8 cellular contexts compared by ENCODE assay signal in genomic region chr16:89921131-89921698, GRCh38. TPM values are rescaled to one million over a fixed set of nuclear protein-coding genes. Genes with fewer than 3 reads are reported as not detected.
DNase-seq lines count a peak whose midpoint lies in the region; ATAC-seq and TF ChIP-seq lines count a peak whose summit lies in the region.

No MANE protein-coding gene starts in this region.

- in situ Hi-C loops in astrocyte of the cerebellum (cut with HindIII; ENCODE audit: low sequenced_read_pairs) = no loop called here

- H2BK20ac ChIP-seq in H9 (ENCODE audit: low read depth, low read length, poor library complexity, severe bottlenecking) = no peak overlapping the region

- H3K36me3 Mint-ChIP-seq in H9 (ENCODE audit: insufficient read depth in 1 of 3, low read depth in 3 of 3) = no peaks in the 10 kb centered on the region; a peak in 3 of 7 replicates

- H3K27ac ChIP-seq in A673 (ENCODE audit: low read depth, low read length, poor library complexity, severe bottlenecking) = no peak overlapping the region
- H3K27ac ChIP-seq in H9 (ENCODE audit: insufficient read length, low read depth, low read length) = no peak overlapping the region
- H3K27ac ChIP-seq in mesenchymal stem cell (ENCODE audit: low read length, poor library complexity, severe bottlenecking) = peak overlapping the region; percentile 100

- H3K27me3 ChIP-seq in A673 (replicated peaks; ENCODE audit: insufficient read depth, low read depth, low read length, poor library complexity) (no peaks in the 10 kb centered on the region), H9 (ENCODE audit: insufficient read depth, low read length) (no peaks in the 10 kb centered on the region), mesenchymal stem cell (ENCODE audit: control insufficient read depth in 1 of 2, insufficient read depth in 1 of 2, low read length in 2 of 2) (no peaks in the 10 kb centered on the region)

- no peak overlapping the region for H3K56ac ChIP-seq in H9 (ENCODE audit: insufficient read length, low read depth, low read length)

- peaks cover 24% of the 10 kb centered on the region for H3K27me3 Mint-ChIP-seq in H9 (ENCODE audit: low read depth)

- H3K4me3 Mint-ChIP-seq in H9 = peak overlapping the region; percentile 84 to 94; a peak in 2 of 5 replicates

- H3K4me2 ChIP-seq in H9 (ENCODE audit: insufficient read depth, insufficient read length, low read length) (peak overlapping the region; percentile 72), mesenchymal stem cell (ENCODE audit: low read length, poor library complexity, severe bottlenecking) (peak overlapping the region; percentile 30)

- no peak overlapping the region for H2AFZ ChIP-seq in H9 (ENCODE audit: low read length)
- H2AFZ ChIP-seq in mesenchymal stem cell (ENCODE audit: low read depth, low read length) = no peak overlapping the region

- no peak overlapping the region for H4K8ac ChIP-seq in H9 (replicated peaks; ENCODE audit: insufficient read length, low read depth, low read length)
- peak overlapping the region; percentile 92 for H4K8ac ChIP-seq in mesenchymal stem cell (ENCODE audit: low read length)

- POLR2A ChIA-PET in A673 (lab: Charles Lee; ENCODE audit: low non-redundant PET) = interaction anchor here (0.6 kb wide), 1 partner anchor 146 kb away, joined by 4 read pairs; no protein-coding TSS in a partner anchor

- no peak overlapping the region for H4K5ac ChIP-seq in H9 (ENCODE audit: insufficient read length, low read depth, low read length)

- H3K4ac ChIP-seq in H9 (ENCODE audit: low read depth, low read length) = no peak overlapping the region
- peak overlapping the region; percentile 43 to 98 for H3K4ac ChIP-seq in mesenchymal stem cell (ENCODE audit: low read depth in 1 of 2, low read length in 2 of 2)

- DNase-seq in A673 (ENCODE audit: low spot score) (no peak), H9 (peak; percentile 63), astrocyte of the cerebellum (ENCODE audit: low read depth) (no peak), mesenchymal stem cell (no peak), NCI-H1092 (lab: John Stamatoyannopoulos, UW) (no peak), DMS 273 treated with DMSO at 0.1 percent for 48 hours (lab: John Stamatoyannopoulos, UW) (no peak), SKM-1 treated with dmso at 0.1 percent for 144 hours (lab: John Stamatoyannopoulos, UW; ENCODE audit: unreplicated experiment) (no peak)

- no peaks in the 10 kb centered on the region for H4K20me1 ChIP-seq in H9 (ENCODE audit: control insufficient read depth, insufficient read depth, insufficient read length)

- H3K4me3 ChIP-seq in A673 (ENCODE audit: low read depth, low read length, poor library complexity, severe bottlenecking) = peak overlapping the region; percentile 95
- peak overlapping the region; percentile 87 for H3K4me3 ChIP-seq in astrocyte of the cerebellum (ENCODE audit: low read depth, low read length)
- peak overlapping the region in 1 of 2 experiments; percentile 86 for H3K4me3 ChIP-seq in mesenchymal stem cell (ENCODE audit: insufficient read depth in 1 of 2, low read depth in 1 of 2, low read length in 2 of 2)

- H3K4me1 ChIP-seq in A673 (ENCODE audit: insufficient read depth, low read length, poor library complexity, severe bottlenecking) (peaks cover 53% of the 10 kb centered on the region), H9 (ENCODE audit: insufficient read depth, low read length) (no peaks in the 10 kb centered on the region; the same call in 1 of the 2 replicates), mesenchymal stem cell (ENCODE audit: control insufficient read depth, insufficient read depth, low read depth, low read length) (peaks cover 63% of the 10 kb centered on the region)

- H2BK5ac ChIP-seq in H9 (ENCODE audit: insufficient read length, low read length) = no peak overlapping the region
- peak overlapping the region; percentile 69 for H2BK5ac ChIP-seq in mesenchymal stem cell (ENCODE audit: low read depth, low read length, poor library complexity, severe bottlenecking)

- H3K79me1 ChIP-seq in H9 (ENCODE audit: insufficient read depth, low read depth, low read length, poor library complexity, severe bottlenecking) (no peaks in the 10 kb centered on the region), mesenchymal stem cell (replicated peaks; ENCODE audit: low read length, poor library complexity, severe bottlenecking) (peaks cover 10% of the 10 kb centered on the region)

- H2AK5ac ChIP-seq in H9 (ENCODE audit: insufficient read length, low read length) (no peak overlapping the region), mesenchymal stem cell (ENCODE audit: low read length, severe bottlenecking) (peak overlapping the region; percentile 40)

- H3T11ph ChIP-seq in H9 (ENCODE audit: low read length) = no peak overlapping the region

- no peak overlapping the region for H2BK15ac ChIP-seq in H9 (ENCODE audit: low read depth, low read length)
- peak overlapping the region; percentile 84 for H2BK15ac ChIP-seq in mesenchymal stem cell (ENCODE audit: low read depth, poor library complexity, severe bottlenecking)

- no peak overlapping the region for H2BK12ac ChIP-seq in H9 (ENCODE audit: insufficient read length, low read depth, low read length)
- H2BK12ac ChIP-seq in mesenchymal stem cell (ENCODE audit: low read length in 2 of 2) = peak overlapping the region; percentile 87 to 94

- no peak overlapping the region for H3K18ac ChIP-seq in H9 (ENCODE audit: insufficient read length, low read depth, low read length)
- peak overlapping the region; percentile 98 for H3K18ac ChIP-seq in mesenchymal stem cell (ENCODE audit: low read depth in 1 of 2, low read length in 2 of 2)

- TF ChIP-seq CTCF in A673 (conservative IDR thresholded peaks at IDR 0.05; ENCODE audit: low read depth, low read length) (no peak), H9 (conservative IDR thresholded peaks at IDR 0.05) (no peak), astrocyte of the cerebellum (IDR thresholded peaks at IDR 0.05; ENCODE audit: low read depth, low read length, missing control alignments) (no peak)

- no peak overlapping the region for H4K91ac ChIP-seq in H9 (ENCODE audit: insufficient read length, low read depth, low read length)
- peak overlapping the region; percentile 98 for H4K91ac ChIP-seq in mesenchymal stem cell (ENCODE audit: low read length)

- H3K9me3 Mint-ChIP-seq in H9 = no peaks in the 10 kb centered on the region; a peak in 1 of 5 replicates

- BruUV-seq in A673 (replicated peaks; lab: Mats Ljungman, UMichigan) = no TSS peak

- H3K14ac ChIP-seq in H9 (ENCODE audit: insufficient read depth, low read length) (no peak overlapping the region; the same call in 1 of the 2 replicates), mesenchymal stem cell (ENCODE audit: low read length in 2 of 2) (peak overlapping the region in 1 of 2 experiments; percentile 72)

- H3K36me3 ChIP-seq in A673 (ENCODE audit: insufficient read depth, low read length, poor library complexity, severe bottlenecking) (no peaks in the 10 kb centered on the region), mesenchymal stem cell (ENCODE audit: control insufficient read depth in 1 of 2, insufficient read depth in 2 of 2, low read depth in 1 of 2, low read length in 2 of 2) (peaks cover 0 to 12% of the 10 kb centered on the region in 2 experiments)

- H3K23ac ChIP-seq in H9 (ENCODE audit: insufficient read length, low read depth, low read length) (no peak overlapping the region), mesenchymal stem cell (ENCODE audit: low read length in 2 of 2) (peak overlapping the region in 1 of 2 experiments; percentile 57)

- no peak overlapping the region; a peak in 1 of 7 replicates for H3K27ac Mint-ChIP-seq in H9

- H2BK120ac ChIP-seq in H9 (ENCODE audit: low read depth, low read length, poor library complexity, severe bottlenecking) = no peak overlapping the region
- H2BK120ac ChIP-seq in mesenchymal stem cell (ENCODE audit: low read depth, low read length) = peak overlapping the region; percentile 99

- H3K9ac ChIP-seq in H9 (ENCODE audit: extremely low read depth, insufficient read length, low read length) (no peak overlapping the region), mesenchymal stem cell (ENCODE audit: low read length) (peak overlapping the region; percentile 100)

- H3K9me3 ChIP-seq in A673 (ENCODE audit: low read depth, low read length, poor library complexity, severe bottlenecking) (no peaks in the 10 kb centered on the region), H9 (ENCODE audit: control insufficient read depth, low read depth, low read length) (no peaks in the 10 kb centered on the region), mesenchymal stem cell (ENCODE audit: control insufficient read depth, low read length) (no peaks in the 10 kb centered on the region)

- CTCF ChIA-PET in A673 (lab: Charles Lee) = no interaction called here

- ATAC-seq in GM21576 (IDR thresholded peaks at IDR 0.05; ENCODE audit: unreplicated experiment) = no peak

- WGBS in H9 (ENCODE audit: extremely low coverage, insufficient read length, low lambda C conversion rate) = no CpG with 5 or more reads among the region's 14 CpGs
- 54% methylated on average over 14 of the region's 14 CpGs for WGBS in mesenchymal stem cell

- no peaks in the 10 kb centered on the region for H3K79me2 ChIP-seq in H9 (ENCODE audit: insufficient read depth, low read length)

- H3K23me2 ChIP-seq in H9 (ENCODE audit: insufficient read length, low read depth, low read length, poor library complexity, severe bottlenecking) = peaks cover 26% of the 10 kb centered on the region

- H3K4me1 Mint-ChIP-seq in H9 = peaks cover 27 to 44% of the 10 kb centered on the region in 2 experiments

- intact Hi-C loops in A673 (cut with micrococcal nuclease; ENCODE audit: unreplicated experiment) = loop anchor here (10.0 kb wide), 1 partner anchor 104 kb away; no protein-coding TSS in a partner anchor

RNA-seq across cellular contexts. Expression of gene TUBB3, which starts 1.9 kb away (rescaled TPM):
- total RNA-seq in A673 (2021) = 273 and 297 TPM in 2 replicates
- 164 and 176 TPM in 2 replicates for total RNA-seq in H9 (2021)
- polyA plus RNA-seq in mesenchymal stem cell (2013, experiment 1 of 2) = 136 TPM
- 135 TPM for polyA plus RNA-seq in mesenchymal stem cell (2013, experiment 2 of 2)

RNA-seq across cellular contexts. Expression of gene MC1R, which starts 2.6 kb away (rescaled TPM):
- 13.4 and 16.6 TPM in 2 replicates for total RNA-seq in A673 (2021)
- 4.7 TPM in 2 replicates for total RNA-seq in H9 (2021)
- 5.5 TPM for polyA plus RNA-seq in mesenchymal stem cell (2013, experiment 1 of 2)
- polyA plus RNA-seq in mesenchymal stem cell (2013, experiment 2 of 2) = 5.1 TPM

RNA-seq across cellular contexts. Expression of gene DEF8, which starts 27.3 kb away (rescaled TPM):
- total RNA-seq in A673 (2021) (88.8 and 90.1 TPM in 2 replicates), H9 (2021) (53.3 and 55.8 TPM in 2 replicates)
- 68.5 TPM for polyA plus RNA-seq in mesenchymal stem cell (2013, experiment 1 of 2)
- 65.6 TPM for polyA plus RNA-seq in mesenchymal stem cell (2013, experiment 2 of 2)

RNA-seq across cellular contexts. Expression of gene TCF25, which starts 47.8 kb away (rescaled TPM):
- 190 and 202 TPM in 2 replicates for total RNA-seq in A673 (2021)
- total RNA-seq in H9 (2021) = 109 and 124 TPM in 2 replicates
- polyA plus RNA-seq in mesenchymal stem cell (2013, experiment 1 of 2) = 222 TPM
- polyA plus RNA-seq in mesenchymal stem cell (2013, experiment 2 of 2) = 213 TPM
